13 cellular contexts compared by ENCODE assay signal in the genomic region with DNA sequence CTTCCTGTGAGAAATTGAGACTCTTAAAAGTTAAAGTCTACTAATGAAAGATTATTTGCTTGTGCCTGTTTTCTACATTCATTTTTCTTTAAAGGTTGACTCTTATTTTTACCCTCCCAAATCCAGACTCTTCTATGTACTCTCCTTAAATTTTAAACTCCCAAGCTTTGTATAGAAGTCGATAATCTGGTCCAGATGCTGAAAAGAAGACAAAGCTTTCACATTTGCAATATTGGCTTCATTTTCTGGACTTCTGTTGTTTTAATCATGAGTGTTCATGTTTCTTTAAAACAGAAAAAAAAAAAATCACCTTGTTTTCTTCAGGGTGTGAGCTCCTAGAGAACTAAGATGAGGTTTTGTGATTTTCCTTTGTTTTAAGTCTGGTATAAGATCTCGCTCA. TPM values are rescaled to one million over a fixed set of nuclear protein-coding genes. Genes with fewer than 3 reads are reported as not detected.
DNase-seq lines count a peak whose midpoint lies in the region; ATAC-seq and TF ChIP-seq lines count a peak whose summit lies in the region.
"Had no signal": no experiment of that assay in that cellular context is flagged by ENCODE, and none has a peak within 500 bp of the region (broad histone marks: within the 10 kb centered on the region; RNA-seq: fewer than 3 reads in every experiment).

No MANE protein-coding gene starts in this region.

- DNase-seq in stimulated activated naive CD8-positive, alpha-beta T cell treated with anti-CD3 and anti-CD28 coated beads, Interleukin-15, Interleukin-2, amounts not matched to agents 100 U/mL and 50 U/mL, for 24 hours: no peak
- DNase-seq in adipocyte (ENCODE audit: low read depth): peak; percentile 62
- no peak for DNase-seq in naive thymus-derived CD4-positive, alpha-beta T cell
- DNase-seq in vagina (ENCODE audit: extremely low spot score in 2 of 2): no peak
- no peak for DNase-seq in posterior vena cava (ENCODE audit: low spot score)
- DNase-seq in RWPE1 (ENCODE audit: low spot score): no peak
- DNase-seq in AG08395 (ENCODE audit: low spot score): no peak
- DNase-seq: colonic mucosa, NCI-H510A, RPMI8226 had no signal

- H3K9me3 Mint-ChIP-seq in stimulated activated naive CD8-positive, alpha-beta T cell treated with anti-CD3 and anti-CD28 coated beads, Interleukin-15, Interleukin-2, amounts not matched to agents 100 ng/mL and 50 ng/mL, for 24 hours: peaks cover 7% of the 10 kb centered on the region
- H3K9me3 Mint-ChIP-seq in naive thymus-derived CD4-positive, alpha-beta T cell: peaks cover 0 to 5% (median 0%) of the 10 kb centered on the region in 11 donors

- H3K4me3 ChIP-seq in adipocyte (ENCODE audit: low read length) (no peak overlapping the region), vagina (no peak overlapping the region)
- H3K4me3 ChIP-seq in naive thymus-derived CD4-positive, alpha-beta T cell (ENCODE audit: low read length): no peak overlapping the region
- H3K4me3 ChIP-seq: colonic mucosa had no signal

- no peak overlapping the region for H3K4me3 Mint-ChIP-seq in stimulated activated naive CD8-positive, alpha-beta T cell treated with anti-CD3 and anti-CD28 coated beads, Interleukin-15, Interleukin-2, amounts not matched to agents 100 ng/mL and 50 ng/mL, for 24 hours
- H3K4me3 Mint-ChIP-seq in naive thymus-derived CD4-positive, alpha-beta T cell: no peak overlapping the region
- H3K4me3 Mint-ChIP-seq: CD14-positive monocyte had no signal

- H3K4me1 Mint-ChIP-seq in stimulated activated naive CD8-positive, alpha-beta T cell treated with anti-CD3 and anti-CD28 coated beads, Interleukin-15, Interleukin-2, amounts not matched to agents 100 ng/mL and 50 ng/mL, for 24 hours (ENCODE audit: low read depth): peaks cover 27% of the 10 kb centered on the region
- peaks cover 5 to 23% (median 9%) of the 10 kb centered on the region in 7 donors for H3K4me1 Mint-ChIP-seq in naive thymus-derived CD4-positive, alpha-beta T cell

- H3K36me3 ChIP-seq in adipocyte (ENCODE audit: control insufficient read depth, insufficient read depth, low read length, severe bottlenecking) (peaks cover 51% of the 10 kb centered on the region), vagina (peaks cover 0 to 36% of the 10 kb centered on the region in 2 donors)
- peaks cover 3 to 40% (median 9%) of the 10 kb centered on the region in 3 experiments for H3K36me3 ChIP-seq in naive thymus-derived CD4-positive, alpha-beta T cell (ENCODE audit: control insufficient read depth in 2 of 3, insufficient read depth in 3 of 3, low read length in 3 of 3)
- H3K36me3 ChIP-seq: colonic mucosa had no signal

- no peak for ATAC-seq in stimulated activated naive CD8-positive, alpha-beta T cell treated with anti-CD3 and anti-CD28 coated beads, Interleukin-15, Interleukin-2, amounts not matched to agents 100 U/mL and 50 U/mL, for 24 hours
- no peak for ATAC-seq in naive thymus-derived CD4-positive, alpha-beta T cell

- H3K27me3 Mint-ChIP-seq in stimulated activated naive CD8-positive, alpha-beta T cell treated with anti-CD3 and anti-CD28 coated beads, Interleukin-15, Interleukin-2, amounts not matched to agents 100 ng/mL and 50 ng/mL, for 24 hours: no peaks in the 10 kb centered on the region
- H3K27me3 Mint-ChIP-seq in naive thymus-derived CD4-positive, alpha-beta T cell: no peaks in the 10 kb centered on the region

- H3K36me3 Mint-ChIP-seq in stimulated activated naive CD8-positive, alpha-beta T cell treated with anti-CD3 and anti-CD28 coated beads, Interleukin-15, Interleukin-2, amounts not matched to agents 100 ng/mL and 50 ng/mL, for 24 hours (ENCODE audit: low read depth): peaks cover 58% of the 10 kb centered on the region
- peaks cover 11 to 32% (median 30%) of the 10 kb centered on the region in 5 donors for H3K36me3 Mint-ChIP-seq in naive thymus-derived CD4-positive, alpha-beta T cell

- peaks cover 7% of the 10 kb centered on the region for H3K9me3 ChIP-seq in adipocyte (ENCODE audit: control insufficient read depth, low read length)
- H3K9me3 ChIP-seq in naive thymus-derived CD4-positive, alpha-beta T cell (ENCODE audit: control insufficient read depth in 2 of 3, low read length in 3 of 3): peaks cover 0 to 9% (median 0%) of the 10 kb centered on the region in 3 experiments
- no peaks in the 10 kb centered on the region for H3K9me3 ChIP-seq in vagina
- H3K9me3 ChIP-seq: colonic mucosa had no signal

- H3K27ac ChIP-seq in naive thymus-derived CD4-positive, alpha-beta T cell (ENCODE audit: low read depth, low read length): no peak overlapping the region
- H3K27ac ChIP-seq in vagina: peak overlapping the region; percentile 52
- no peak overlapping the region for H3K27ac ChIP-seq in RWPE1
- H3K27ac ChIP-seq: colonic mucosa, VCaP had no signal

- POLR2A ChIA-PET in naive thymus-derived CD4-positive, alpha-beta T cell (lab: Charles Lee): interaction anchor here (0.5 kb wide), 1 partner anchor 71 kb away, joined by 4 read pairs; no protein-coding TSS in a partner anchor
- POLR2A ChIA-PET in RWPE1 (lab: Yijun Ruan, JAX; ENCODE audit: low non-redundant PET): no interaction called here

- H3K4me1 ChIP-seq in adipocyte (ENCODE audit: control insufficient read depth, insufficient read depth, low read length): peaks cover 40% of the 10 kb centered on the region
- H3K4me1 ChIP-seq in naive thymus-derived CD4-positive, alpha-beta T cell (ENCODE audit: control insufficient read depth in 2 of 2, insufficient read depth in 2 of 2, low read length in 2 of 2): peaks cover 0 to 12% of the 10 kb centered on the region in 2 donors
- H3K4me1 ChIP-seq in vagina: peaks cover 22% of the 10 kb centered on the region
- H3K4me1 ChIP-seq: colonic mucosa had no signal

- TF ChIP-seq POLR2A in vagina (IDR thresholded peaks at IDR 0.05): no peak

- H3K9ac ChIP-seq in adipocyte (ENCODE audit: low read length): no peak overlapping the region

- peak overlapping the region; percentile 90 for H3K27ac Mint-ChIP-seq in stimulated activated naive CD8-positive, alpha-beta T cell treated with anti-CD3 and anti-CD28 coated beads, Interleukin-15, Interleukin-2, amounts not matched to agents 100 ng/mL and 50 ng/mL, for 24 hours
- peak overlapping the region in 5 of 9 donors; percentile 33 to 50 (median 44) for H3K27ac Mint-ChIP-seq in naive thymus-derived CD4-positive, alpha-beta T cell

- intact Hi-C loops in naive thymus-derived CD4-positive, alpha-beta T cell (cut with micrococcal nuclease): no loop called here
- intact Hi-C loops in vagina (cut with DNase I): no loop called here
- intact Hi-C loops in posterior vena cava (cut with DNase I): no loop called here

- H3K27me3 ChIP-seq in adipocyte (replicated peaks; ENCODE audit: control insufficient read depth, insufficient read depth, low read length) (no peaks in the 10 kb centered on the region), vagina (no peaks in the 10 kb centered on the region)
- no peaks in the 10 kb centered on the region for H3K27me3 ChIP-seq in naive thymus-derived CD4-positive, alpha-beta T cell (ENCODE audit: control insufficient read depth in 2 of 2, insufficient read depth in 2 of 2, low read length in 2 of 2)
- H3K27me3 ChIP-seq: colonic mucosa had no signal

- CTCF ChIA-PET in naive thymus-derived CD4-positive, alpha-beta T cell (lab: Charles Lee): no interaction called here
- CTCF ChIA-PET in RWPE1 (lab: Yijun Ruan, JAX): no interaction called here

- TF ChIP-seq CTCF in vagina (IDR thresholded peaks at IDR 0.05): no peak
- no peak for TF ChIP-seq CTCF in RWPE1 (conservative IDR thresholded peaks at IDR 0.05; ENCODE audit: low read depth)

RNA-seq across cellular contexts. Expression of a gene that starts 53.2 kb away (rescaled TPM):
- 10 to 100 TPM; 42.9 to 72.2 (median 58.3) TPM for total RNA-seq in naive thymus-derived CD4-positive, alpha-beta T cell
- 10 to 100 TPM; 34.4 to 53.5 TPM for polyA plus RNA-seq in naive thymus-derived CD4-positive, alpha-beta T cell
- total RNA-seq in vagina: 35.4 TPM
- 10 to 100 TPM; 30.5 to 42.6 TPM for total RNA-seq in posterior vena cava
